Comparison of ENCODE assay signal across 14 cellular contexts in genomic region chr5:157549954-157550549, GRCh38. TPM values are rescaled to one million over a fixed set of nuclear protein-coding genes. Genes with fewer than 3 reads are reported as not detected.
DNase-seq lines count a peak whose midpoint lies in the region; ATAC-seq, FAIRE-seq and TF ChIP-seq lines count a peak whose summit lies in the region.
"Had no signal": no experiment of that assay in that cellular context is flagged by ENCODE, and none has a peak within 500 bp of the region (broad histone marks: within the 10 kb centered on the region; RNA-seq: fewer than 3 reads in every experiment).

No MANE protein-coding gene starts in this region.

- FAIRE-seq in bronchial epithelial cell (lab: Jason Lieb, UNC): peak; percentile 82
- FAIRE-seq: D721Med had no signal

- H3K27me3 ChIP-seq in bronchial epithelial cell (ENCODE audit: control insufficient read depth, insufficient read depth, low read length) (no peaks in the 10 kb centered on the region), neutrophil (no peaks in the 10 kb centered on the region), thyroid gland (no peaks in the 10 kb centered on the region)
- H3K27me3 ChIP-seq: suprapubic skin had no signal

- no peak for ATAC-seq in HG03108 (IDR thresholded peaks at IDR 0.05; ENCODE audit: unreplicated experiment)
- no peak for ATAC-seq in HG02970 (IDR thresholded peaks at IDR 0.05; ENCODE audit: low FRiP score, unreplicated experiment)

- peaks cover 63 to 80% of the 10 kb centered on the region in 2 experiments for H3K4me1 ChIP-seq in neutrophil (ENCODE audit: control insufficient read depth in 1 of 2, insufficient read depth in 1 of 2, low read depth in 1 of 2, low read length in 1 of 2)
- H3K4me1 ChIP-seq in thyroid gland: peaks cover 0 to 40% of the 10 kb centered on the region in 2 donors

- intact Hi-C loops in thyroid gland (cut with DNase I): no loop called here

- no peak overlapping the region for H3K4me3 ChIP-seq in bronchial epithelial cell (ENCODE audit: low read depth, low read length)
- H3K4me3 ChIP-seq in neutrophil (ENCODE audit: low read depth in 1 of 2, low read length in 1 of 2): no peak overlapping the region
- no peak overlapping the region for H3K4me3 ChIP-seq in thyroid gland (replicated peaks in 1 of 3)
- H3K4me3 ChIP-seq: suprapubic skin had no signal

- no peaks in the 10 kb centered on the region for H3K36me3 ChIP-seq in bronchial epithelial cell (ENCODE audit: control insufficient read depth, insufficient read depth, low read length)
- no peaks in the 10 kb centered on the region for H3K36me3 ChIP-seq in neutrophil
- no peaks in the 10 kb centered on the region for H3K36me3 ChIP-seq in thyroid gland
- H3K36me3 ChIP-seq: suprapubic skin had no signal

- H3K27ac ChIP-seq in neutrophil (peak overlapping the region; percentile 83), thyroid gland (no peak overlapping the region)
- H3K27ac ChIP-seq: suprapubic skin had no signal

- DNase-seq in EH (ENCODE audit: low read depth) (peak; percentile 71), LHCN-M2 (ENCODE audit: low read depth) (peak; percentile 43), bronchial epithelial cell (ENCODE audit: low read depth) (no peak), thyroid gland (no peak)
- DNase-seq: amygdala, H7, hippocampal formation, NCI-H187 treated with DMSO at 0.1 percent for 48 hours, retina had no signal

- TF ChIP-seq CTCF in bronchial epithelial cell (IDR thresholded peaks at IDR 0.05; ENCODE audit: insufficient read depth, low read length, severe bottlenecking) (no peak), neutrophil (IDR thresholded peaks at IDR 0.05) (no peak), thyroid gland (IDR thresholded peaks at IDR 0.05) (no peak)

- TF ChIP-seq POLR2A in thyroid gland (IDR thresholded peaks at IDR 0.05): no peak

- WGBS in thyroid gland, 2 donors: 91 to 95% methylated on average over 5 of the region's 5 CpGs

- no peaks in the 10 kb centered on the region for H3K9me3 ChIP-seq in neutrophil
- H3K9me3 ChIP-seq in thyroid gland: no peaks in the 10 kb centered on the region
- H3K9me3 ChIP-seq: suprapubic skin had no signal

RNA-seq across cellular contexts. Expression of gene ADAM19, which starts 25.5 kb away (rescaled TPM):
- total RNA-seq in LHCN-M2 (2014; rRNA removed): 71.8 and 89.1 TPM in 2 replicates
- 87.1 TPM for polyA plus RNA-seq in LHCN-M2 (2012)
- 0.79 and 1.7 TPM in 2 replicates for total RNA-seq in bronchial epithelial cell
- 10 to 100 TPM in 2 of 4 donors, 1 to 10 TPM in 2; 6.4 to 15.2 (median 10.0) TPM for total RNA-seq in thyroid gland

Comparison
In these comparisons a context has a peak if more than half of its experiments do, and no peak if none do; other contexts are left out.
1. DNase-seq: peak in EH (single experiment) and LHCN-M2 (single experiment); none in bronchial epithelial cell (single experiment) and thyroid gland (0 of 2).